7 cellular contexts compared by ENCODE assay signal in the genomic region with DNA sequence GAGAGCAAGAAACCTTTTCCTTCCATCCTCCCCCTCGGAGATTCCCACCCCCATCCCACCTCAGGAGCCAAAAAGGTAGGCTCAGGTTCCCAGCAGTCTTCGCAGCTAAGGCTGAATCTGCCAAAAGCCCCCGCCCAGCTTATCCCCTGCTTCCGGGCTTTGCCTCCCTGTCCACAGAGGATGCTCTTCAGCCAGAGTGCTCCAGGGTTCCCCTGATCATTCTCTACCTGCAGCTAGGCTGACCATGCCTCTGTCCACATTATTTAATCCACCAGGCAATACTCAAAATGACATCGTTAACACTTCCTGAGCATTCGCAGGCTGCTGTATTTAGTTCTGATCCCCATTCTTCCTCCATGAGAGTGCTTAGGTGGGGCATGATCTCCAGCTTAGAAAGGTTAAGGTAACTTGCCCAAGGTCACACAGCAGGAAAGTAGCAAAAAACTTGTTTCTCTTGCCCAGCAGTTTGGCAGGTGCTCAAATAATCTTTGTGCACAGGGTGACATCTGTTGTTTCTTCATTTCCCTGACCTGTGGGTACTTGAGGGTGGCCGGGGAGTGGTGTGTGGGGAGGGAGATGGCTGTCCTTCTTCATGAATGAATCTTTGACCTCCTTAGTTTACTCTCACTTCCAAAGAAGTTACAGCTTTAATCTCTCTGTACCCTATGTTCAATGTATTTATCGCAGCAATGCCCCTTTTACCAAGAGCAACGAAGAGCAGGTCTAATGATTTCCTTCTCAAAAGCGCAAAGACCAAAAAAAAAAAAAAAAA. TPM values are rescaled to one million over a fixed set of nuclear protein-coding genes. Genes with fewer than 3 reads are reported as not detected.
DNase-seq lines count a peak whose midpoint lies in the region; ATAC-seq, FAIRE-seq and TF ChIP-seq lines count a peak whose summit lies in the region.

No MANE protein-coding gene starts in this region.

- TF ChIP-seq CTCF in GM10266 (IDR thresholded peaks at IDR 0.05; ENCODE audit: control insufficient read depth, insufficient read depth, low read depth, missing control alignments): no peak
- no peak for TF ChIP-seq CTCF in neural crest cell (conservative IDR thresholded peaks at IDR 0.05)

- DNase-seq in GM10266 (ENCODE audit: extremely low spot score) (peak; percentile 33), NCI-H524 treated with DMSO at 0.1 percent for 48 hours (lab: John Stamatoyannopoulos, UW) (peak; percentile 66), neural crest cell (ENCODE audit: low read depth, low spot score) (no peak), RCC 7860 (ENCODE audit: low spot score) (no peak), NCI-H226 (no peak)
- no peak for DNase-seq in effector memory CD4-positive, alpha-beta T cell

- ATAC-seq in GM18873 (IDR thresholded peaks at IDR 0.05; ENCODE audit: low FRiP score, unreplicated experiment): no peak

- peak overlapping the region; percentile 91 for H3K4me3 Mint-ChIP-seq in neural crest cell

- H3K27me3 Mint-ChIP-seq in neural crest cell (ENCODE audit: low read depth): no peaks in the 10 kb centered on the region

- no peaks in the 10 kb centered on the region for H3K36me3 Mint-ChIP-seq in neural crest cell (ENCODE audit: low read depth)

- no peak overlapping the region for H3K27ac ChIP-seq in effector memory CD4-positive, alpha-beta T cell (ENCODE audit: insufficient read depth, low read length, poor library complexity, severe bottlenecking)

- no peaks in the 10 kb centered on the region for H3K27me3 ChIP-seq in effector memory CD4-positive, alpha-beta T cell (replicated peaks; ENCODE audit: control insufficient read depth, insufficient read depth, low read length, poor library complexity, severe bottlenecking)

- H3K27ac Mint-ChIP-seq in neural crest cell (ENCODE audit: unreplicated experiment): peak overlapping the region; percentile 10

- H3K4me3 ChIP-seq in effector memory CD4-positive, alpha-beta T cell (ENCODE audit: insufficient read depth, low read depth, low read length, poor library complexity, severe bottlenecking): peak overlapping the region; percentile 89

- no peaks in the 10 kb centered on the region for H3K36me3 ChIP-seq in effector memory CD4-positive, alpha-beta T cell (ENCODE audit: control insufficient read depth, insufficient read depth, low read length)

- peaks cover 16% of the 10 kb centered on the region for H3K4me1 ChIP-seq in effector memory CD4-positive, alpha-beta T cell (ENCODE audit: control insufficient read depth, insufficient read depth, low read length, poor library complexity, severe bottlenecking)

- no peak for FAIRE-seq in RCC 7860 (lab: Jason Lieb, UNC)

- no peaks in the 10 kb centered on the region for H3K9me3 ChIP-seq in effector memory CD4-positive, alpha-beta T cell (ENCODE audit: control insufficient read depth, low read length)

- H3K9me3 Mint-ChIP-seq in neural crest cell: no peaks in the 10 kb centered on the region

- peaks cover 33% of the 10 kb centered on the region for H3K4me1 Mint-ChIP-seq in neural crest cell

RNA-seq across cellular contexts. Expression of a gene that starts 0.9 kb away (rescaled TPM):
- total RNA-seq in neural crest cell: 18.3 and 22.1 TPM in 2 replicates

RNA-seq across cellular contexts. Expression of a gene that starts 40.0 kb away (rescaled TPM):
- total RNA-seq in neural crest cell: not detected in 2 replicates

RNA-seq across cellular contexts. Expression of a gene that starts 43.4 kb away (rescaled TPM):
- 642 and 671 TPM in 2 replicates for total RNA-seq in neural crest cell

Comparison
In these comparisons a context has a peak if more than half of its experiments do, and no peak if none do; other contexts are left out.
1. DNase-seq: peak in GM10266 (single experiment) and NCI-H524 treated with DMSO at 0.1 percent for 48 hours (single experiment); none in effector memory CD4-positive, alpha-beta T cell (0 of 3), neural crest cell (single experiment), RCC 7860 (single experiment) and NCI-H226 (single experiment).